Comparison of ENCODE assay signal across 15 cellular contexts in genomic region chr4:120724656-120725055, GRCh38.
"Had no signal": no experiment of that assay in that cellular context is flagged by ENCODE, and none has a peak within 500 bp of the region (broad histone marks: within the 10 kb centered on the region; RNA-seq: fewer than 3 reads in every experiment).

No MANE protein-coding gene starts in this region.

- H3K4me1 ChIP-seq: parathyroid adenoma had no signal

- H3K27me3 ChIP-seq: neural progenitor cell had no signal

- H3K36me3 Mint-ChIP-seq: activated naive CD4-positive, alpha-beta T cell treated with anti-CD3 and anti-CD28 coated beads, Interleukin-2, amount 50 U/mL, for 72 hours; brain; neural progenitor cell had no signal

- H3K9ac ChIP-seq: neural progenitor cell, parathyroid adenoma had no signal

- H2AFZ ChIP-seq: neural progenitor cell, parathyroid adenoma had no signal

- H3K4me3 Mint-ChIP-seq: brain; dendritic cell treated with granulocyte-macrophage colony-stimulating factor and Interleukin-4, amounts not matched to agents 40 ng/mL and 50 ng/mL, for 4 days; effector memory CD8-positive, alpha-beta T cell; mesothelial cell of epicardium; neural progenitor cell; stimulated activated naive CD8-positive, alpha-beta T cell treated with anti-CD3 and anti-CD28 coated beads, Interleukin-15, Interleukin-2, amounts not matched to agents 100 ng/mL and 50 ng/mL, for 24 hours had no signal

- H3K79me2 ChIP-seq: parathyroid adenoma had no signal

- H3K27ac ChIP-seq: neural progenitor cell, parathyroid adenoma, thoracic aorta had no signal

- H3K27ac Mint-ChIP-seq: activated naive CD4-positive, alpha-beta T cell treated with anti-CD3 and anti-CD28 coated beads, Interleukin-2, amount 50 U/mL, for 72 hours; dendritic cell treated with granulocyte-macrophage colony-stimulating factor and Interleukin-4, amounts not matched to agents 40 ng/mL and 50 ng/mL, for 4 days; effector memory CD8-positive, alpha-beta T cell; mesothelial cell of epicardium; neural progenitor cell; stimulated activated naive CD8-positive, alpha-beta T cell treated with anti-CD3 and anti-CD28 coated beads, Interleukin-15, Interleukin-2, amounts not matched to agents 100 ng/mL and 50 ng/mL, for 24 hours had no signal

- H3K36me3 ChIP-seq: neural progenitor cell, thoracic aorta had no signal

- H3K4me3 ChIP-seq: neural progenitor cell, thoracic aorta had no signal

- H3K4me2 ChIP-seq: neural progenitor cell had no signal

- H3K9me3 ChIP-seq: thoracic aorta had no signal

- DNase-seq: amygdala; cerebellar nuclear complex; effector memory CD8-positive, alpha-beta T cell; erythroblast; hippocampal formation; stimulated activated CD4-positive, alpha-beta T cell treated with anti-CD3 and anti-CD28 coated beads, Interleukin-15, amount 100 ng/mL, for 24 hours; stimulated activated CD4-positive, alpha-beta T cell treated with anti-CD3 and anti-CD28 coated beads, Interleukin-4, amount 100 ng/mL, for 24 hours had no signal

- ATAC-seq: activated naive CD4-positive, alpha-beta T cell treated with anti-CD3 and anti-CD28 coated beads, Interleukin-2, amount 50 U/mL, for 72 hours; effector memory CD8-positive, alpha-beta T cell had no signal

- H3K9me3 Mint-ChIP-seq: activated naive CD4-positive, alpha-beta T cell treated with anti-CD3 and anti-CD28 coated beads, Interleukin-2, amount 50 U/mL, for 72 hours; brain; dendritic cell treated with granulocyte-macrophage colony-stimulating factor and Interleukin-4, amounts not matched to agents 40 ng/mL and 50 ng/mL, for 4 days; effector memory CD8-positive, alpha-beta T cell; neural progenitor cell; stimulated activated naive CD8-positive, alpha-beta T cell treated with anti-CD3 and anti-CD28 coated beads, Interleukin-15, Interleukin-2, amounts not matched to agents 100 ng/mL and 50 ng/mL, for 24 hours had no signal

- H3K27me3 Mint-ChIP-seq: dendritic cell treated with granulocyte-macrophage colony-stimulating factor and Interleukin-4, amounts not matched to agents 40 ng/mL and 50 ng/mL, for 4 days had no signal
